In the genomic region with DNA sequence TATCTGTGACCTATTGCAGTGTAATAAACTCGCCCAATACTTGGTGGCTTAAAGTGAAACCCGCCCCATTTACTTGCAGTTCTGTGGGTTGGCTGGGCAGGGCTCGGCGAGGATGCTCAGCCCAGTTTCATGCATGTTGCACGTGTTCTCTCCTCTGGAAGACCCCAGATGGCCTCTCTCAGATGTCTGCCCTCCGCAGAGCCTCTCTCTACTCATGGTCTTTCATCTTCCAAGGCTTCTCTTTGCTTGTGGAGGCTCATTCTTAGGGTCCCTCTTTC, we compare ENCODE assay signal across 3 cellular contexts.
"Had no signal": no experiment of that assay in that cellular context is flagged by ENCODE, and none has a peak within 500 bp of the region (broad histone marks: within the 10 kb centered on the region; RNA-seq: fewer than 3 reads in every experiment).

No MANE protein-coding gene starts in this region.

- DNase-seq: GDM1, GF-D8 had no signal

- H3K4me3 ChIP-seq: GM12878 had no signal

- ATAC-seq: GM12878 had no signal
